Comparison of ENCODE assay signal across 3 cellular contexts in the genomic region with DNA sequence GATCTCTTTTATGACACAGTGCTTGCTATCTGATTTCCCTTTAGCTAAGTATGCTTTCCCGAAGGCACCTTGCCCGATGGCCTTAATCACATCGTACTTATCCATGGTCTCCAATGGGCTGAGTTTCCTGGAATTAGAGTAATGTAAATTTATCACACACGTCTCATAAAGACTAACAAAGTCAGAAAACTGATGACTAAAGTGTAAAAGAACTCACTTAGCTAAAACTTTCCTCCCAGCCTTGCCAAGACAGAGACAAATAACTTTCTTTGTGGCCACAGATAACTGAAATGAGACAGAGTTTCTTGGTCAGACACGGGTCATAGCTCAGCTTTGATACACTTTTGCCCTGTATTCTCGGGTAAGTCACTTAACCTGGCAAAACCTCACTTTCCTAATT.
TF ChIP-seq lines count a peak whose summit lies in the region.

No MANE protein-coding gene starts in this region.

TF ChIP-seq in GM23338, 12 proteins besides CTCF, POLR2A, EP300 and RAD21 (continued from another document):
- TF ChIP-seq STAT1 (IDR thresholded peaks at IDR 0.05; ENCODE audit: unreplicated experiment) (no peak), EZH2 (IDR thresholded peaks at IDR 0.05; ENCODE audit: low read depth, unreplicated experiment) (no peak)
TF ChIP-seq in GM23338: peak in this region for 0.

TF ChIP-seq in SK-N-SH, 30 proteins besides CTCF, POLR2A, EP300 and RAD21 (continued from another document):
- TF ChIP-seq, protein P1, sequence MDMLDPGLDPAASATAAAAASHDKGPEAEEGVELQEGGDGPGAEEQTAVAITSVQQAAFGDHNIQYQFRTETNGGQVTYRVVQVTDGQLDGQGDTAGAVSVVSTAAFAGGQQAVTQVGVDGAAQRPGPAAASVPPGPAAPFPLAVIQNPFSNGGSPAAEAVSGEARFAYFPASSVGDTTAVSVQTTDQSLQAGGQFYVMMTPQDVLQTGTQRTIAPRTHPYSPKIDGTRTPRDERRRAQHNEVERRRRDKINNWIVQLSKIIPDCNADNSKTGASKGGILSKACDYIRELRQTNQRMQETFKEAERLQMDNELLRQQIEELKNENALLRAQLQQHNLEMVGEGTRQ (IDR thresholded peaks at IDR 0.05; ENCODE audit: borderline replicate concordance, low read depth, low read length) = no peak
- TF ChIP-seq, protein P2, sequence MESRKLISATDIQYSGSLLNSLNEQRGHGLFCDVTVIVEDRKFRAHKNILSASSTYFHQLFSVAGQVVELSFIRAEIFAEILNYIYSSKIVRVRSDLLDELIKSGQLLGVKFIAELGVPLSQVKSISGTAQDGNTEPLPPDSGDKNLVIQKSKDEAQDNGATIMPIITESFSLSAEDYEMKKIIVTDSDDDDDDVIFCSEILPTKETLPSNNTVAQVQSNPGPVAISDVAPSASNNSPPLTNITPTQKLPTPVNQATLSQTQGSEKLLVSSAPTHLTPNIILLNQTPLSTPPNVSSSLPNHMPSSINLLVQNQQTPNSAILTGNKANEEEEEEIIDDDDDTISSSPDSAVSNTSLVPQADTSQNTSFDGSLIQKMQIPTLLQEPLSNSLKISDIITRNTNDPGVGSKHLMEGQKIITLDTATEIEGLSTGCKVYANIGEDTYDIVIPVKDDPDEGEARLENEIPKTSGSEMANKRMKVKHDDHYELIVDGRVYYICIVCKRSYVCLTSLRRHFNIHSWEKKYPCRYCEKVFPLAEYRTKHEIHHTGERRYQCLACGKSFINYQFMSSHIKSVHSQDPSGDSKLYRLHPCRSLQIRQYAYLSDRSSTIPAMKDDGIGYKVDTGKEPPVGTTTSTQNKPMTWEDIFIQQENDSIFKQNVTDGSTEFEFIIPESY (IDR thresholded peaks at IDR 0.05; ENCODE audit: borderline replicate concordance, low read depth) = no peak

TF ChIP-seq in HEK293T, 16 proteins besides CTCF, POLR2A, EP300 and RAD21 (continued from another document):
- TF ChIP-seq, protein P3, sequence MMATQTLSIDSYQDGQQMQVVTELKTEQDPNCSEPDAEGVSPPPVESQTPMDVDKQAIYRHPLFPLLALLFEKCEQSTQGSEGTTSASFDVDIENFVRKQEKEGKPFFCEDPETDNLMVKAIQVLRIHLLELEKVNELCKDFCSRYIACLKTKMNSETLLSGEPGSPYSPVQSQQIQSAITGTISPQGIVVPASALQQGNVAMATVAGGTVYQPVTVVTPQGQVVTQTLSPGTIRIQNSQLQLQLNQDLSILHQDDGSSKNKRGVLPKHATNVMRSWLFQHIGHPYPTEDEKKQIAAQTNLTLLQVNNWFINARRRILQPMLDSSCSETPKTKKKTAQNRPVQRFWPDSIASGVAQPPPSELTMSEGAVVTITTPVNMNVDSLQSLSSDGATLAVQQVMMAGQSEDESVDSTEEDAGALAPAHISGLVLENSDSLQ (IDR thresholded peaks at IDR 0.05) = no peak
- TF ChIP-seq TARDBP (IDR thresholded peaks at IDR 0.05) = no peak
- TF ChIP-seq SP1 (IDR thresholded peaks at IDR 0.05) = no peak
TF ChIP-seq in HEK293T: peak in this region for 0.
